In genomic region chr6:43012364-43012763, GRCh38 we compare ENCODE assay signal across 9 cellular contexts. TPM values are rescaled to one million over a fixed set of nuclear protein-coding genes. Genes with fewer than 3 reads are reported as not detected.
DNase-seq lines count a peak whose midpoint lies in the region; ATAC-seq, FAIRE-seq and TF ChIP-seq lines count a peak whose summit lies in the region.
"Had no signal": no experiment of that assay in that cellular context is flagged by ENCODE, and none has a peak within 500 bp of the region (broad histone marks: within the 10 kb centered on the region; RNA-seq: fewer than 3 reads in every experiment).

No MANE protein-coding gene starts in this region.

- H3K4me3 Mint-ChIP-seq in CD8-positive, alpha-beta memory T cell = peak overlapping the region; percentile 86 to 96 (median 90)
- H3K4me3 Mint-ChIP-seq in nephron = peak overlapping the region; percentile 94 to 97 (median 94)

- no peak overlapping the region for H3K4me3 ChIP-seq in CD8-positive, alpha-beta memory T cell (ENCODE audit: low read length)
- H3K4me3 ChIP-seq in MG63 (peak overlapping the region; percentile 67), colonic mucosa (peak overlapping the region; percentile 67)

- no peaks in the 10 kb centered on the region for H3K9me3 ChIP-seq in CD8-positive, alpha-beta memory T cell (ENCODE audit: low read length)
- H3K9me3 ChIP-seq in MG63 (no peaks in the 10 kb centered on the region), colonic mucosa (no peaks in the 10 kb centered on the region)

- H3K27ac ChIP-seq in CD8-positive, alpha-beta memory T cell (ENCODE audit: low read depth, low read length) = no peak overlapping the region
- no peak overlapping the region for H3K27ac ChIP-seq in colonic mucosa

- TF ChIP-seq CTCF in colonic mucosa (IDR thresholded peaks at IDR 0.05) = no peak
- no peak for TF ChIP-seq CTCF in nephron (IDR thresholded peaks at IDR 0.05; ENCODE audit: unreplicated experiment in 3 of 3)

- peaks cover 42 to 60% (median 49%) of the 10 kb centered on the region in 3 donors for H3K4me1 Mint-ChIP-seq in CD8-positive, alpha-beta memory T cell
- peaks cover 44% of the 10 kb centered on the region for H3K4me1 Mint-ChIP-seq in nephron

- H3K27me3 ChIP-seq in CD8-positive, alpha-beta memory T cell (ENCODE audit: insufficient read depth, low read length, poor library complexity, severe bottlenecking) = no peaks in the 10 kb centered on the region
- H3K27me3 ChIP-seq in MG63 = no peaks in the 10 kb centered on the region
- no peaks in the 10 kb centered on the region for H3K27me3 ChIP-seq in colonic mucosa

- no peak for ATAC-seq in GM21825 (IDR thresholded peaks at IDR 0.05; ENCODE audit: unreplicated experiment)

- no peak for FAIRE-seq in frontal cortex (lab: Jason Lieb, UNC)

- H3K9me3 Mint-ChIP-seq in CD8-positive, alpha-beta memory T cell = no peaks in the 10 kb centered on the region
- no peaks in the 10 kb centered on the region for H3K9me3 Mint-ChIP-seq in nephron

- no peak for DNase-seq in CD8-positive, alpha-beta memory T cell
- no peak for DNase-seq in MG63
- DNase-seq in colonic mucosa = no peak
- no peak for DNase-seq in frontal cortex (ENCODE audit: low spot score in 2 of 2)
- DNase-seq in ureter (ENCODE audit: low spot score) = no peak
- no peak for DNase-seq in GM19238 (ENCODE audit: insufficient read length, low spot score)
- DNase-seq: foreskin melanocyte had no signal

- peaks cover 0 to 75% (median 5%) of the 10 kb centered on the region in 3 donors for H3K36me3 Mint-ChIP-seq in CD8-positive, alpha-beta memory T cell
- H3K36me3 Mint-ChIP-seq in nephron (ENCODE audit: low read depth) = peaks cover 42% of the 10 kb centered on the region

- CTCF ChIA-PET in CD8-positive, alpha-beta memory T cell (lab: Charles Lee) = interaction anchor here (0.7 to 3.2 kb wide), 2 partner anchors 47 to 131 kb away, joined by 3 to 17 read pairs; partner anchors contain the start of genes KLC4 and MRPL2

- H3K27ac Mint-ChIP-seq in CD8-positive, alpha-beta memory T cell = peak overlapping the region in 7 of 8 donors; percentile 51 to 97 (median 91)
- peak overlapping the region in 1 of 3 experiments; percentile 97 for H3K27ac Mint-ChIP-seq in nephron

- peaks cover 40% of the 10 kb centered on the region for H3K36me3 ChIP-seq in CD8-positive, alpha-beta memory T cell (ENCODE audit: insufficient read depth, low read length)
- H3K36me3 ChIP-seq in MG63 (peaks cover 11% of the 10 kb centered on the region), colonic mucosa (no peaks in the 10 kb centered on the region)

- POLR2A ChIA-PET in CD8-positive, alpha-beta memory T cell (lab: Charles Lee) = interaction anchor here (0.5 to 3.4 kb wide), 6 partner anchors 28 to 260 kb away, joined by 3 to 24 read pairs (median 4); partner anchors contain the start of genes KLC4, MRPL2, PEX6 and PPP2R5D

- intact Hi-C loops in colonic mucosa (cut with DNase I) = no loop called here

- H3K9ac ChIP-seq in colonic mucosa (ENCODE audit: low read depth in 2 of 2, low read length in 2 of 2) = no peak overlapping the region

- peaks cover 0 to 2% of the 10 kb centered on the region in 2 donors for H3K27me3 Mint-ChIP-seq in CD8-positive, alpha-beta memory T cell
- H3K27me3 Mint-ChIP-seq in nephron (ENCODE audit: low read depth) = peaks cover 7% of the 10 kb centered on the region

- peaks cover 41% of the 10 kb centered on the region for H3K4me1 ChIP-seq in CD8-positive, alpha-beta memory T cell (ENCODE audit: insufficient read depth, low read length)
- H3K4me1 ChIP-seq in colonic mucosa = peaks cover 14% of the 10 kb centered on the region

RNA-seq across cellular contexts. Expression of gene MEA1, which starts 1.4 kb away (rescaled TPM):
- 100 to 1,000 TPM; 102 to 108 TPM for total RNA-seq in CD8-positive, alpha-beta memory T cell
- polyA plus RNA-seq in CD8-positive, alpha-beta memory T cell = 84.8 TPM
- total RNA-seq in MG63 (2014; rRNA removed; shearing (Covaris generic); ENCODE audit: low replicate concordance) = 62.9 and 75.6 TPM in 2 replicates
- total RNA-seq in colonic mucosa (10 to 100 TPM; 43.7 to 54.5 TPM), frontal cortex (31.4 TPM), ureter (71.2 TPM)

RNA-seq across cellular contexts. Expression of gene KLHDC3, which starts 1.7 kb away (rescaled TPM):
- total RNA-seq in CD8-positive, alpha-beta memory T cell = 10 to 100 TPM; 73.5 to 74.1 TPM
- 90.7 TPM for polyA plus RNA-seq in CD8-positive, alpha-beta memory T cell
- 34.4 and 51.7 TPM in 2 replicates for total RNA-seq in MG63 (2014; rRNA removed; shearing (Covaris generic); ENCODE audit: low replicate concordance)
- total RNA-seq in colonic mucosa (10 to 100 TPM; 62.4 to 73.9 TPM), frontal cortex (164 TPM), ureter (40.3 TPM)

RNA-seq across cellular contexts. Expression of gene RRP36, which starts 9.1 kb away (rescaled TPM):
- total RNA-seq in CD8-positive, alpha-beta memory T cell = 100 to 1,000 TPM; 114 to 120 TPM
- 86.2 TPM for polyA plus RNA-seq in CD8-positive, alpha-beta memory T cell
- 45.4 and 73.7 TPM in 2 replicates for total RNA-seq in MG63 (2014; rRNA removed; shearing (Covaris generic); ENCODE audit: low replicate concordance)
- 10 to 100 TPM; 35.5 to 61.4 TPM for total RNA-seq in colonic mucosa
- 60.3 TPM for total RNA-seq in frontal cortex
- 58.9 TPM for total RNA-seq in ureter

RNA-seq across cellular contexts. Expression of gene PPP2R5D, which starts 28.0 kb away (rescaled TPM):
- 10 to 100 TPM; 52.2 to 52.4 TPM for total RNA-seq in CD8-positive, alpha-beta memory T cell
- polyA plus RNA-seq in CD8-positive, alpha-beta memory T cell = 32.5 TPM
- total RNA-seq in MG63 (2014; rRNA removed; shearing (Covaris generic); ENCODE audit: low replicate concordance) = 27.4 and 37.3 TPM in 2 replicates
- total RNA-seq in colonic mucosa (10 to 100 TPM; 38.5 to 49.7 TPM), frontal cortex (37.5 TPM), ureter (24.7 TPM)

RNA-seq across cellular contexts. Expression of gene PEX6, which starts 33.4 kb away (rescaled TPM):
- 10 to 100 TPM; 19.2 to 20.6 TPM for total RNA-seq in CD8-positive, alpha-beta memory T cell
- 14.6 TPM for polyA plus RNA-seq in CD8-positive, alpha-beta memory T cell
- 17.7 and 33.5 TPM in 2 replicates for total RNA-seq in MG63 (2014; rRNA removed; shearing (Covaris generic); ENCODE audit: low replicate concordance)
- total RNA-seq in colonic mucosa (10 to 100 TPM; 23.3 to 40.3 TPM), frontal cortex (25.3 TPM), ureter (23.0 TPM)
